1 cellular context compared by ENCODE assay signal in the genomic region with DNA sequence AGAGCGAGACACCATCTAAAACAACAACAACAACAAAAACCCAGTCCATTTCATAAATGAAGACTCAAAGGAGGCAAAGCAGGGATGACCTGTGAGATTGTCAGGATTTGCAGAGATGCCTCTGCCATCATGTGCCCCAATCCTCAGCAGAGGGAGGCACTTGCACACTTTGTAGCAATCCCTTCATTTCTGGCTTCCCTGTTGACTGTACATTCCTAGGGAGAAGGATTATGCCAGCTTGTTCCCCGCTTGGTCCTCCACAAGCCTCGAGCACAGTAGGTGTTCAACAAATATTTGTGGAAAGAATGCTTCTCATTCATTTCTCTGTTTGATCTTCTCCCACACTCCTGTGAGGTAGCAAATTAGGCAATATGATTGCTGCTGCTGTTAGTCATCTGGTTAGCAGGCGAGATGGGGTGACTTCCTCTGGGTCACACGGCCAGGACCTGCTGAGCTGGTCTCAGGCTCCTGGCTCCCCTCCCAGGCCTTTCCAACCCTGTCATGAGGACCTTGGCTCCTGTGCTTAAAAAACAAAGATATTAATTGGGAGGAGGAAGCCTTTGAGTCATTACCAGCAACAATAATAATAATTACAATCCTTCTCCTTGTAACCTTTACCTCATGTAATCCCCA.
TF ChIP-seq lines count a peak whose summit lies in the region.

No MANE protein-coding gene starts in this region.

TF ChIP-seq in HepG2, 621 proteins besides CTCF, POLR2A, EP300 and RAD21 (continued from another document and continues in another):
- TF ChIP-seq, protein P1, sequence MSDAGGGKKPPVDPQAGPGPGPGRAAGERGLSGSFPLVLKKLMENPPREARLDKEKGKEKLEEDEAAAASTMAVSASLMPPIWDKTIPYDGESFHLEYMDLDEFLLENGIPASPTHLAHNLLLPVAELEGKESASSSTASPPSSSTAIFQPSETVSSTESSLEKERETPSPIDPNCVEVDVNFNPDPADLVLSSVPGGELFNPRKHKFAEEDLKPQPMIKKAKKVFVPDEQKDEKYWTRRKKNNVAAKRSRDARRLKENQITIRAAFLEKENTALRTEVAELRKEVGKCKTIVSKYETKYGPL (CRISPR knock-in tag; IDR thresholded peaks at IDR 0.05) = no peak
- TF ChIP-seq JUND (CRISPR knock-in tag; IDR thresholded peaks at IDR 0.05) (no peak; the same call in 1 of the 2 replicates), TBX3 (IDR thresholded peaks at IDR 0.05; ENCODE audit: borderline replicate concordance) (peak; percentile 94), ZZZ3 (CRISPR knock-in tag; IDR thresholded peaks at IDR 0.05; ENCODE audit: borderline replicate concordance) (no peak), ZSCAN31 (CRISPR knock-in tag; IDR thresholded peaks at IDR 0.05; ENCODE audit: low read depth) (no peak), SAFB2 (CRISPR knock-in tag; IDR thresholded peaks at IDR 0.05; ENCODE audit: borderline replicate concordance, low read depth) (no peak), SOX6 (IDR thresholded peaks at IDR 0.05) (no peak), SOX6 (CRISPR knock-in tag; IDR thresholded peaks at IDR 0.05) (peak; percentile 79), TEAD2 (CRISPR knock-in tag; IDR thresholded peaks at IDR 0.05) (no peak), HDAC1 (CRISPR knock-in tag; IDR thresholded peaks at IDR 0.05) (peak; percentile 56; the same call in 1 of the 2 replicates), HMG20A (CRISPR knock-in tag; IDR thresholded peaks at IDR 0.05; ENCODE audit: borderline replicate concordance) (peak; percentile 90), ATM (IDR thresholded peaks at IDR 0.05; ENCODE audit: borderline replicate concordance) (no peak), PRMT3 (CRISPR knock-in tag; IDR thresholded peaks at IDR 0.05; ENCODE audit: borderline replicate concordance, low read depth) (no peak), XRCC5 (optimal IDR thresholded peaks at IDR 0.05; ENCODE audit: low read length) (no peak), HNRNPH1 (optimal IDR thresholded peaks at IDR 0.05; ENCODE audit: low read depth, low read length) (no peak), BHLHE40 (IDR thresholded peaks at IDR 0.05; ENCODE audit: low read length) (peak; percentile 25), ZNF792 (CRISPR knock-in tag; IDR thresholded peaks at IDR 0.05) (peak; percentile 48; the same call in 1 of the 2 replicates), HOXD1 (CRISPR knock-in tag; IDR thresholded peaks at IDR 0.05) (peak; percentile 68; the same call in 1 of the 2 replicates), NR2C2 (CRISPR knock-in tag; IDR thresholded peaks at IDR 0.05; ENCODE audit: borderline replicate concordance) (no peak), RFX3 (CRISPR knock-in tag; IDR thresholded peaks at IDR 0.05) (no peak), CBX5 (CRISPR knock-in tag; IDR thresholded peaks at IDR 0.05; ENCODE audit: borderline replicate concordance) (peak; percentile 80; the same call in 1 of the 2 replicates), RFXANK (CRISPR knock-in tag; IDR thresholded peaks at IDR 0.05) (no peak), MAZ (IDR thresholded peaks at IDR 0.05; ENCODE audit: borderline replicate concordance, low read depth, low read length) (no peak), MAZ (CRISPR knock-in tag; IDR thresholded peaks at IDR 0.05; ENCODE audit: low read depth) (no peak), SMARCC2 (IDR thresholded peaks at IDR 0.05) (no peak), KAT8 (CRISPR knock-in tag; IDR thresholded peaks at IDR 0.05) (peak; percentile 74), ZNF274 (CRISPR knock-in tag; IDR thresholded peaks at IDR 0.05) (no peak), SAP130 (CRISPR knock-in tag; IDR thresholded peaks at IDR 0.05; ENCODE audit: low read depth) (peak; percentile 90), U2AF1 (optimal IDR thresholded peaks at IDR 0.05; ENCODE audit: low read depth, low read length) (no peak), ZNF501 (CRISPR knock-in tag; IDR thresholded peaks at IDR 0.05) (no peak), PAF1 (CRISPR knock-in tag; IDR thresholded peaks at IDR 0.05) (no peak), PCBP1 (IDR thresholded peaks at IDR 0.05; ENCODE audit: borderline replicate concordance, low read depth, low read length) (no peak), BRD4 (CRISPR knock-in tag; IDR thresholded peaks at IDR 0.05) (no peak), PHF8 (CRISPR knock-in tag; IDR thresholded peaks at IDR 0.05) (no peak), SUZ12 (IDR thresholded peaks at IDR 0.05; ENCODE audit: low read depth, low read length) (no peak), ATAD3A (CRISPR knock-in tag; IDR thresholded peaks at IDR 0.05) (no peak), NONO (IDR thresholded peaks at IDR 0.05) (no peak), NONO (CRISPR knock-in tag; conservative IDR thresholded peaks at IDR 0.05) (no peak), ELF4 (CRISPR knock-in tag; IDR thresholded peaks at IDR 0.05; ENCODE audit: borderline replicate concordance) (no peak), BRCA1 (CRISPR knock-in tag; IDR thresholded peaks at IDR 0.05) (no peak)
- TF ChIP-seq, protein P2, sequence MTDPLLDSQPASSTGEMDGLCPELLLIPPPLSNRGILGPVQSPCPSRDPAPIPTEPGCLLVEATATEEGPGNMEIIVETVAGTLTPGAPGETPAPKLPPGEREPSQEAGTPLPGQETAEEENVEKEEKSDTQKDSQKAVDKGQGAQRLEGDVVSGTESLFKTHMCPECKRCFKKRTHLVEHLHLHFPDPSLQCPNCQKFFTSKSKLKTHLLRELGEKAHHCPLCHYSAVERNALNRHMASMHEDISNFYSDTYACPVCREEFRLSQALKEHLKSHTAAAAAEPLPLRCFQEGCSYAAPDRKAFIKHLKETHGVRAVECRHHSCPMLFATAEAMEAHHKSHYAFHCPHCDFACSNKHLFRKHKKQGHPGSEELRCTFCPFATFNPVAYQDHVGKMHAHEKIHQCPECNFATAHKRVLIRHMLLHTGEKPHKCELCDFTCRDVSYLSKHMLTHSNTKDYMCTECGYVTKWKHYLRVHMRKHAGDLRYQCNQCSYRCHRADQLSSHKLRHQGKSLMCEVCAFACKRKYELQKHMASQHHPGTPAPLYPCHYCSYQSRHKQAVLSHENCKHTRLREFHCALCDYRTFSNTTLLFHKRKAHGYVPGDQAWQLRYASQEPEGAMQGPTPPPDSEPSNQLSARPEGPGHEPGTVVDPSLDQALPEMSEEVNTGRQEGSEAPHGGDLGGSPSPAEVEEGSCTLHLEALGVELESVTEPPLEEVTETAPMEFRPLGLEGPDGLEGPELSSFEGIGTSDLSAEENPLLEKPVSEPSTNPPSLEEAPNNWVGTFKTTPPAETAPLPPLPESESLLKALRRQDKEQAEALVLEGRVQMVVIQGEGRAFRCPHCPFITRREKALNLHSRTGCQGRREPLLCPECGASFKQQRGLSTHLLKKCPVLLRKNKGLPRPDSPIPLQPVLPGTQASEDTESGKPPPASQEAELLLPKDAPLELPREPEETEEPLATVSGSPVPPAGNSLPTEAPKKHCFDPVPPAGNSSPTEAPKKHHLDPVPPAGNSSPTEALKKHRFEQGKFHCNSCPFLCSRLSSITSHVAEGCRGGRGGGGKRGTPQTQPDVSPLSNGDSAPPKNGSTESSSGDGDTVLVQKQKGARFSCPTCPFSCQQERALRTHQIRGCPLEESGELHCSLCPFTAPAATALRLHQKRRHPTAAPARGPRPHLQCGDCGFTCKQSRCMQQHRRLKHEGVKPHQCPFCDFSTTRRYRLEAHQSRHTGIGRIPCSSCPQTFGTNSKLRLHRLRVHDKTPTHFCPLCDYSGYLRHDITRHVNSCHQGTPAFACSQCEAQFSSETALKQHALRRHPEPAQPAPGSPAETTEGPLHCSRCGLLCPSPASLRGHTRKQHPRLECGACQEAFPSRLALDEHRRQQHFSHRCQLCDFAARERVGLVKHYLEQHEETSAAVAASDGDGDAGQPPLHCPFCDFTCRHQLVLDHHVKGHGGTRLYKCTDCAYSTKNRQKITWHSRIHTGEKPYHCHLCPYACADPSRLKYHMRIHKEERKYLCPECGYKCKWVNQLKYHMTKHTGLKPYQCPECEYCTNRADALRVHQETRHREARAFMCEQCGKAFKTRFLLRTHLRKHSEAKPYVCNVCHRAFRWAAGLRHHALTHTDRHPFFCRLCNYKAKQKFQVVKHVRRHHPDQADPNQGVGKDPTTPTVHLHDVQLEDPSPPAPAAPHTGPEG (CRISPR knock-in tag; IDR thresholded peaks at IDR 0.05) = no peak
- TF ChIP-seq, protein P3, sequence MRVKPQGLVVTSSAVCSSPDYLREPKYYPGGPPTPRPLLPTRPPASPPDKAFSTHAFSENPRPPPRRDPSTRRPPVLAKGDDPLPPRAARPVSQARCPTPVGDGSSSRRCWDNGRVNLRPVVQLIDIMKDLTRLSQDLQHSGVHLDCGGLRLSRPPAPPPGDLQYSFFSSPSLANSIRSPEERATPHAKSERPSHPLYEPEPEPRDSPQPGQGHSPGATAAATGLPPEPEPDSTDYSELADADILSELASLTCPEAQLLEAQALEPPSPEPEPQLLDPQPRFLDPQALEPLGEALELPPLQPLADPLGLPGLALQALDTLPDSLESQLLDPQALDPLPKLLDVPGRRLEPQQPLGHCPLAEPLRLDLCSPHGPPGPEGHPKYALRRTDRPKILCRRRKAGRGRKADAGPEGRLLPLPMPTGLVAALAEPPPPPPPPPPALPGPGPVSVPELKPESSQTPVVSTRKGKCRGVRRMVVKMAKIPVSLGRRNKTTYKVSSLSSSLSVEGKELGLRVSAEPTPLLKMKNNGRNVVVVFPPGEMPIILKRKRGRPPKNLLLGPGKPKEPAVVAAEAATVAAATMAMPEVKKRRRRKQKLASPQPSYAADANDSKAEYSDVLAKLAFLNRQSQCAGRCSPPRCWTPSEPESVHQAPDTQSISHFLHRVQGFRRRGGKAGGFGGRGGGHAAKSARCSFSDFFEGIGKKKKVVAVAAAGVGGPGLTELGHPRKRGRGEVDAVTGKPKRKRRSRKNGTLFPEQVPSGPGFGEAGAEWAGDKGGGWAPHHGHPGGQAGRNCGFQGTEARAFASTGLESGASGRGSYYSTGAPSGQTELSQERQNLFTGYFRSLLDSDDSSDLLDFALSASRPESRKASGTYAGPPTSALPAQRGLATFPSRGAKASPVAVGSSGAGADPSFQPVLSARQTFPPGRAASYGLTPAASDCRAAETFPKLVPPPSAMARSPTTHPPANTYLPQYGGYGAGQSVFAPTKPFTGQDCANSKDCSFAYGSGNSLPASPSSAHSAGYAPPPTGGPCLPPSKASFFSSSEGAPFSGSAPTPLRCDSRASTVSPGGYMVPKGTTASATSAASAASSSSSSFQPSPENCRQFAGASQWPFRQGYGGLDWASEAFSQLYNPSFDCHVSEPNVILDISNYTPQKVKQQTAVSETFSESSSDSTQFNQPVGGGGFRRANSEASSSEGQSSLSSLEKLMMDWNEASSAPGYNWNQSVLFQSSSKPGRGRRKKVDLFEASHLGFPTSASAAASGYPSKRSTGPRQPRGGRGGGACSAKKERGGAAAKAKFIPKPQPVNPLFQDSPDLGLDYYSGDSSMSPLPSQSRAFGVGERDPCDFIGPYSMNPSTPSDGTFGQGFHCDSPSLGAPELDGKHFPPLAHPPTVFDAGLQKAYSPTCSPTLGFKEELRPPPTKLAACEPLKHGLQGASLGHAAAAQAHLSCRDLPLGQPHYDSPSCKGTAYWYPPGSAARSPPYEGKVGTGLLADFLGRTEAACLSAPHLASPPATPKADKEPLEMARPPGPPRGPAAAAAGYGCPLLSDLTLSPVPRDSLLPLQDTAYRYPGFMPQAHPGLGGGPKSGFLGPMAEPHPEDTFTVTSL (CRISPR knock-in tag; IDR thresholded peaks at IDR 0.05; ENCODE audit: borderline replicate concordance) = peak; percentile 69; the same call in 1 of the 2 replicates
- TF ChIP-seq, protein P4, sequence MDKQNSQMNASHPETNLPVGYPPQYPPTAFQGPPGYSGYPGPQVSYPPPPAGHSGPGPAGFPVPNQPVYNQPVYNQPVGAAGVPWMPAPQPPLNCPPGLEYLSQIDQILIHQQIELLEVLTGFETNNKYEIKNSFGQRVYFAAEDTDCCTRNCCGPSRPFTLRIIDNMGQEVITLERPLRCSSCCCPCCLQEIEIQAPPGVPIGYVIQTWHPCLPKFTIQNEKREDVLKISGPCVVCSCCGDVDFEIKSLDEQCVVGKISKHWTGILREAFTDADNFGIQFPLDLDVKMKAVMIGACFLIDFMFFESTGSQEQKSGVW (CRISPR knock-in tag; IDR thresholded peaks at IDR 0.05; ENCODE audit: borderline replicate concordance) = no peak
- TF ChIP-seq, protein P5, sequence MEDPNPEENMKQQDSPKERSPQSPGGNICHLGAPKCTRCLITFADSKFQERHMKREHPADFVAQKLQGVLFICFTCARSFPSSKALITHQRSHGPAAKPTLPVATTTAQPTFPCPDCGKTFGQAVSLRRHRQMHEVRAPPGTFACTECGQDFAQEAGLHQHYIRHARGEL (CRISPR knock-in tag; IDR thresholded peaks at IDR 0.05) = no peak
- TF ChIP-seq, protein P6, sequence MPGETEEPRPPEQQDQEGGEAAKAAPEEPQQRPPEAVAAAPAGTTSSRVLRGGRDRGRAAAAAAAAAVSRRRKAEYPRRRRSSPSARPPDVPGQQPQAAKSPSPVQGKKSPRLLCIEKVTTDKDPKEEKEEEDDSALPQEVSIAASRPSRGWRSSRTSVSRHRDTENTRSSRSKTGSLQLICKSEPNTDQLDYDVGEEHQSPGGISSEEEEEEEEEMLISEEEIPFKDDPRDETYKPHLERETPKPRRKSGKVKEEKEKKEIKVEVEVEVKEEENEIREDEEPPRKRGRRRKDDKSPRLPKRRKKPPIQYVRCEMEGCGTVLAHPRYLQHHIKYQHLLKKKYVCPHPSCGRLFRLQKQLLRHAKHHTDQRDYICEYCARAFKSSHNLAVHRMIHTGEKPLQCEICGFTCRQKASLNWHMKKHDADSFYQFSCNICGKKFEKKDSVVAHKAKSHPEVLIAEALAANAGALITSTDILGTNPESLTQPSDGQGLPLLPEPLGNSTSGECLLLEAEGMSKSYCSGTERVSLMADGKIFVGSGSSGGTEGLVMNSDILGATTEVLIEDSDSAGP (CRISPR knock-in tag; IDR thresholded peaks at IDR 0.05; ENCODE audit: borderline replicate concordance) = no peak
- TF ChIP-seq, protein P7, sequence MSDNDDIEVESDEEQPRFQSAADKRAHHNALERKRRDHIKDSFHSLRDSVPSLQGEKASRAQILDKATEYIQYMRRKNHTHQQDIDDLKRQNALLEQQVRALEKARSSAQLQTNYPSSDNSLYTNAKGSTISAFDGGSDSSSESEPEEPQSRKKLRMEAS (IDR thresholded peaks at IDR 0.05) = peak; percentile 64
- TF ChIP-seq, protein P8, sequence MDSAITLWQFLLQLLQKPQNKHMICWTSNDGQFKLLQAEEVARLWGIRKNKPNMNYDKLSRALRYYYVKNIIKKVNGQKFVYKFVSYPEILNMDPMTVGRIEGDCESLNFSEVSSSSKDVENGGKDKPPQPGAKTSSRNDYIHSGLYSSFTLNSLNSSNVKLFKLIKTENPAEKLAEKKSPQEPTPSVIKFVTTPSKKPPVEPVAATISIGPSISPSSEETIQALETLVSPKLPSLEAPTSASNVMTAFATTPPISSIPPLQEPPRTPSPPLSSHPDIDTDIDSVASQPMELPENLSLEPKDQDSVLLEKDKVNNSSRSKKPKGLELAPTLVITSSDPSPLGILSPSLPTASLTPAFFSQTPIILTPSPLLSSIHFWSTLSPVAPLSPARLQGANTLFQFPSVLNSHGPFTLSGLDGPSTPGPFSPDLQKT (CRISPR knock-in tag; IDR thresholded peaks at IDR 0.05; ENCODE audit: borderline replicate concordance) = no peak
